10 cellular contexts compared by ENCODE assay signal in the genomic region with DNA sequence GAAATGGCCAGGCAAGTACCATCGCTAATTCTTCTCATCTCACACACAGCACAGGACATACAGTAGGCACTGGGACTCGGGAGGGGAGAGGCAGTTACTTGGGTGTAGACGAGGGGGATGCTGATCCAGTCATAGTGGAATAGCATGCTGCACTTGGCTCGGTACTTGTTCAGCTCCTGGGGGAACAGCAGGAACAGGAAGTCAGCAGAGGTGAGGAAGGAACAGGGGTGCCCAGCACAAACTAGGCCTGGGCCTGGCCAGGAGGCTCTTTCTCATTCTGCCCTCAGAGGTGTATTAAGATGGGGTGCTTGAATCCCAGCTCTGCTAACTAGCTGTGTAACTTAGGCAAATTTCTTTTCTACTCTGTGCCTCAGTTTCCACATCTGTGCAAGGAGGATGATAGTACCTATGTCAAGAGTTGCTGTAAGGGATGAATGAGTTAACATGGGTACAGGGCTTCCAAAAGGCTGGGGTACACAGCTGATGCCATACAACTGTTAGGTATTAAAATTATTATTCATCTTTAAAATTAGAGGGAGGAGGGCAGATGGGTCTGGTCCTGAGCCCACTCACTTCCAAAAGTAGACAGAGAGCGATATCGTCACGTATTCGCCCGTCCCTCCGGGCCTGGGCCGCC. TPM values are rescaled to one million over a fixed set of nuclear protein-coding genes. Genes with fewer than 3 reads are reported as not detected.
A peak's percentile ranks its signal among the peaks of the same experiment; 100 is the strongest.
DNase-seq lines count a peak whose midpoint lies in the region; ATAC-seq, FAIRE-seq and TF ChIP-seq lines count a peak whose summit lies in the region.
"Had no signal": no experiment of that assay in that cellular context is flagged by ENCODE, and none has a peak within 500 bp of the region (broad histone marks: within the 10 kb centered on the region; RNA-seq: fewer than 3 reads in every experiment).

No MANE protein-coding gene starts in this region.

- peak overlapping the region; percentile 72 for H3K4me3 Mint-ChIP-seq in activated T-cell treated with anti-CD3 and anti-CD28 coated beads, Interleukin-2, amount 50 U/mL, for 24 hours

- peak overlapping the region; percentile 90 for H3K4me2 ChIP-seq in GM12878 (ENCODE audit: control insufficient read depth, insufficient read depth)

- H3K4me3 ChIP-seq in GM12878 (peak overlapping the region; percentile 46; the same call in 1 of the 2 replicates), lower lobe of right lung (peak overlapping the region; percentile 59), thyroid gland (replicated peaks in 1 of 3) (peak overlapping the region in 2 of 3 donors; percentile 8 to 33)

- H3K36me3 Mint-ChIP-seq in activated T-cell treated with anti-CD3 and anti-CD28 coated beads, Interleukin-2, amount 50 U/mL, for 24 hours (ENCODE audit: low read depth) = peaks cover 26% of the 10 kb centered on the region

- H3K79me2 ChIP-seq in GM12878 (ENCODE audit: control insufficient read depth, insufficient read depth, low read length) = no peaks in the 10 kb centered on the region; the same call in 1 of the 2 replicates

- no peak for DNase-seq in activated T-cell treated with anti-CD3 and anti-CD28 coated beads, Interleukin-2, amount 50 U/mL, for 24 hours
- DNase-seq in activated T-cell treated with anti-CD3 and anti-CD28 coated beads, Interleukin-2, amount 50 U/mL, for 48 hours = no peak
- DNase-seq in GM12878 (ENCODE audit: low read depth, low spot score) (no peak), lower lobe of right lung (peak; percentile 14), thyroid gland (no peak), NCI-H2227 treated with DMSO at 0.1 percent for 48 hours (lab: John Stamatoyannopoulos, UW) (no peak)
- DNase-seq: AML-193 had no signal

- intact Hi-C loops in GM12878 (cut with micrococcal nuclease; ENCODE audit: unreplicated experiment) = no loop called here
- intact Hi-C loops in lower lobe of right lung (cut with DNase I) = no loop called here
- intact Hi-C loops in thyroid gland (cut with DNase I) = loop anchor here (5.0 to 10.0 kb wide), 2 partner anchors 52 to 61 kb away; no protein-coding TSS in a partner anchor

- POLR2A ChIA-PET in GM12878 (lab: Charles Lee) = interaction anchor here (0.7 to 3.0 kb wide), 4 partner anchors 10 to 63 kb away, joined by 3 to 29 read pairs (median 4); partner anchors contain the start of gene RPS8

- no peak overlapping the region for H3K27ac ChIP-seq in GM12878 (ENCODE audit: control insufficient read depth, insufficient read depth)
- peak overlapping the region; percentile 67 for H3K27ac ChIP-seq in lower lobe of right lung
- H3K27ac ChIP-seq in thyroid gland = peak overlapping the region; percentile 44 to 77 (median 73)
- H3K27ac ChIP-seq: VCaP had no signal

- TF ChIP-seq POLR2A in GM12878 (IDR thresholded peaks at IDR 0.05; ENCODE audit: low read depth, low read length) (no peak), thyroid gland (IDR thresholded peaks at IDR 0.05) (no peak)

- peak overlapping the region; percentile 90 for H3K27ac Mint-ChIP-seq in activated T-cell treated with anti-CD3 and anti-CD28 coated beads, Interleukin-2, amount 50 U/mL, for 24 hours

- H3K27me3 ChIP-seq in GM12878 (replicated peaks in 1 of 2; ENCODE audit: control insufficient read depth in 2 of 2, insufficient read depth in 2 of 2, low read length in 1 of 2) = no peaks in the 10 kb centered on the region
- H3K27me3 ChIP-seq in lower lobe of right lung (ENCODE audit: low read depth) = no peaks in the 10 kb centered on the region
- no peaks in the 10 kb centered on the region for H3K27me3 ChIP-seq in thyroid gland

- peak overlapping the region; percentile 95 for H2AFZ ChIP-seq in GM12878 (ENCODE audit: control insufficient read depth, low read depth, low read length)

- no peaks in the 10 kb centered on the region for H3K9me3 ChIP-seq in GM12878 (replicated peaks; ENCODE audit: control insufficient read depth, insufficient read depth, low read length)
- H3K9me3 ChIP-seq in lower lobe of right lung = no peaks in the 10 kb centered on the region
- H3K9me3 ChIP-seq in thyroid gland = no peaks in the 10 kb centered on the region

- BruUV-seq in GM12878 (replicated peaks; lab: Mats Ljungman, UMichigan) = no TSS peak

- H3K27me3 Mint-ChIP-seq in activated T-cell treated with anti-CD3 and anti-CD28 coated beads, Interleukin-2, amount 50 U/mL, for 24 hours = no peaks in the 10 kb centered on the region

- TF ChIP-seq CTCF in GM12878 (IDR thresholded peaks at IDR 0.05 in 2 of 3, conservative IDR thresholded peaks at IDR 0.05 in 1 of 3; ENCODE audit: control insufficient read depth in 2 of 3, extremely low read depth in 1 of 3, insufficient read depth in 1 of 3, low read depth in 3 of 3, low read length in 3 of 3) (no peak), lower lobe of right lung (IDR thresholded peaks at IDR 0.05) (no peak), thyroid gland (IDR thresholded peaks at IDR 0.05) (no peak)

- in situ Hi-C loops in GM12878 (cut with MboI) = no loop called here

- H3K36me3 ChIP-seq in GM12878 (ENCODE audit: control insufficient read depth in 2 of 2, insufficient read depth in 2 of 2, low read length in 1 of 2) = peaks cover 0 to 12% of the 10 kb centered on the region in 2 experiments; a peak in 2 of 4 replicates
- peaks cover 11% of the 10 kb centered on the region for H3K36me3 ChIP-seq in lower lobe of right lung
- H3K36me3 ChIP-seq in thyroid gland = no peaks in the 10 kb centered on the region

- FAIRE-seq in GM12878 (lab: Jason Lieb, UNC) = no peak

- H3K4me1 Mint-ChIP-seq in activated T-cell treated with anti-CD3 and anti-CD28 coated beads, Interleukin-2, amount 50 U/mL, for 24 hours (ENCODE audit: low read depth) = peaks cover 40% of the 10 kb centered on the region

- CTCF ChIA-PET in GM12878 (lab: Yijun Ruan, JAX) = interaction anchor here (0.6 to 5.2 kb wide), 18 partner anchors 10 to 707 kb away, joined by 3 to 40 read pairs (median 4); partner anchors contain the start of genes PLK3, RNU5D-1, RPS8 and UROD

- H3K4me1 ChIP-seq in GM12878 (ENCODE audit: control insufficient read depth, insufficient read depth, low read length) = peaks cover 30% of the 10 kb centered on the region
- peaks cover 35% of the 10 kb centered on the region for H3K4me1 ChIP-seq in lower lobe of right lung
- H3K4me1 ChIP-seq in thyroid gland = peaks cover 18 to 31% of the 10 kb centered on the region in 2 donors

- no peak for TF ChIP-seq EP300 in GM12878 (IDR thresholded peaks at IDR 0.05; ENCODE audit: borderline replicate concordance in 1 of 2, control insufficient read depth in 1 of 2, low read depth in 2 of 2, low read length in 2 of 2)

- 21% methylated on average over 11 of the region's 11 CpGs for WGBS in GM12878 (ENCODE audit: insufficient coverage, insufficient replicate concordance, low lambda C conversion rate, missing lambda C conversion rate)
- 33 to 65% methylated on average over 6 to 11 of the region's 11 CpGs for WGBS in thyroid gland, 2 donors

- peak overlapping the region; percentile 41; the same call in 1 of the 2 replicates for H3K9ac ChIP-seq in GM12878 (ENCODE audit: control insufficient read depth, insufficient read depth, low read length)

- no peaks in the 10 kb centered on the region; the same call in 1 of the 2 replicates for H4K20me1 ChIP-seq in GM12878 (ENCODE audit: control insufficient read depth, insufficient read depth)

- SMC1A ChIA-PET in GM12878 (lab: Charles Lee; ENCODE audit: uncharacterized antibody, unreplicated experiment) = interaction anchor here (0.9 to 2.5 kb wide), 4 partner anchors 9 to 68 kb away, joined by 3 to 6 read pairs (median 5); partner anchors contain the start of gene RPS8

- RAD21 ChIA-PET in GM12878 (lab: Charles Lee; ENCODE audit: unreplicated experiment) = interaction anchor here (1.2 to 2.8 kb wide), 3 partner anchors 10 to 226 kb away, joined by 4 to 11 read pairs (median 7); partner anchors contain the start of genes HECTD3, RNU5D-1, RPS8 and UROD

- no peak for TF ChIP-seq RAD21 in GM12878 (IDR thresholded peaks at IDR 0.05; ENCODE audit: insufficient read depth, low read depth, low read length)

- no peaks in the 10 kb centered on the region for H3K9me3 Mint-ChIP-seq in activated T-cell treated with anti-CD3 and anti-CD28 coated beads, Interleukin-2, amount 50 U/mL, for 24 hours

- ATAC-seq in GM12878 (no peak; the same call in 2 of the 3 replicates), lower lobe of right lung (no peak), HG02588 (IDR thresholded peaks at IDR 0.05; ENCODE audit: unreplicated experiment) (no peak), GM18498 (IDR thresholded peaks at IDR 0.05; ENCODE audit: unreplicated experiment) (no peak)

RNA-seq across cellular contexts. Expression of gene BEST4, which starts 2.4 kb away (rescaled TPM):
- 0.48 and 0.83 TPM in 2 replicates for total RNA-seq in GM12878 (2013; cell fraction: nucleolus; rRNA removed)
- total RNA-seq in GM12878 (2014; rRNA removed) = 0.65 and 0.85 TPM in 2 replicates
- total RNA-seq in GM12878 (2014; rRNA removed; fragmentation: Illumina TruSeq; extraction: Trizol) = 0.40 and 0.46 TPM in 2 replicates
- total RNA-seq in GM12878 (2021) = 1.3 and 1.5 TPM in 2 replicates
- polyA plus RNA-seq in GM12878 (2011; ENCODE audit: low read depth) = 0.20 TPM
- polyA plus RNA-seq in GM12878 (2011; rRNA removed) = 0.08 TPM in 1 of 2 replicates, not detected in the other
- polyA plus RNA-seq in GM12878 (2011; cell fraction: cytosol; rRNA removed) = 0.03 and 0.16 TPM in 2 replicates
- 0.22 TPM in 2 replicates for polyA plus RNA-seq in GM12878 (2011; cell fraction: nucleus; rRNA removed)
- 0.76 and 1.2 TPM in 2 replicates for polyA plus RNA-seq in GM12878 (2012)
- polyA plus RNA-seq in GM12878 (2014; fragmentation: Illumina TruSeq; extraction: Trizol) = 0.38 and 0.73 TPM in 2 replicates
- polyA plus RNA-seq in GM12878 (2014; fragmentation: Nextera tagmentation; extraction: Ambion mirVana) = under 1 TPM; 0.06 to 0.20 TPM
- polyA plus RNA-seq in GM12878 (2014; rRNA removed) = 0.76 and 0.94 TPM in 2 replicates
- under 1 TPM; 0.43 to 0.98 TPM for polyA plus RNA-seq in GM12878 (2016; fragmentation: Nextera tagmentation; extraction: Ambion mirVana)
- polyA minus RNA-seq in GM12878 (2011; rRNA and poly(A)+ RNA removed) = 0.10 TPM in 1 of 2 replicates, not detected in the other
- not detected in 2 replicates for polyA minus RNA-seq in GM12878 (2011; cell fraction: cytosol; rRNA and poly(A)+ RNA removed)
- polyA minus RNA-seq in GM12878 (2011; cell fraction: nucleus; rRNA and poly(A)+ RNA removed) = 0.19 TPM in 1 of 2 replicates, not detected in the other
- 1.7 TPM for total RNA-seq in lower lobe of right lung
- under 1 TPM in 2 of 4 donors, not detected in 2; 0.42 to 0.56 TPM for total RNA-seq in thyroid gland

RNA-seq across cellular contexts. Expression of gene RPS8, which starts 10.3 kb away (rescaled TPM):
- 330 and 356 TPM in 2 replicates for total RNA-seq in GM12878 (2013; cell fraction: nucleolus; rRNA removed)
- total RNA-seq in GM12878 (2014; rRNA removed) = 3,351 and 3,453 TPM in 2 replicates
- total RNA-seq in GM12878 (2014; rRNA removed; fragmentation: Illumina TruSeq; extraction: Trizol) = 3,065 and 3,117 TPM in 2 replicates
- 3,050 and 3,180 TPM in 2 replicates for total RNA-seq in GM12878 (2021)
- polyA plus RNA-seq in GM12878 (2011; ENCODE audit: low read depth) = 4,615 TPM
- polyA plus RNA-seq in GM12878 (2011; rRNA removed) = 2,404 and 2,482 TPM in 2 replicates
- polyA plus RNA-seq in GM12878 (2011; cell fraction: cytosol; rRNA removed) = 2,295 and 2,366 TPM in 2 replicates
- 751 and 887 TPM in 2 replicates for polyA plus RNA-seq in GM12878 (2011; cell fraction: nucleus; rRNA removed)
- polyA plus RNA-seq in GM12878 (2012) = 3,919 and 4,067 TPM in 2 replicates
- polyA plus RNA-seq in GM12878 (2014; fragmentation: Illumina TruSeq; extraction: Trizol) = 1,912 and 2,704 TPM in 2 replicates
- polyA plus RNA-seq in GM12878 (2014; fragmentation: Nextera tagmentation; extraction: Ambion mirVana) = 1,000 to 10,000 TPM; 2,238 to 3,059 TPM
- 3,141 and 3,461 TPM in 2 replicates for polyA plus RNA-seq in GM12878 (2014; rRNA removed)
- polyA plus RNA-seq in GM12878 (2016; fragmentation: Nextera tagmentation; extraction: Ambion mirVana) = 1,000 to 10,000 TPM; 1,296 to 1,343 TPM
- polyA minus RNA-seq in GM12878 (2011; rRNA and poly(A)+ RNA removed) = 702 and 773 TPM in 2 replicates
- polyA minus RNA-seq in GM12878 (2011; cell fraction: cytosol; rRNA and poly(A)+ RNA removed) = 421 and 433 TPM in 2 replicates
- 155 and 214 TPM in 2 replicates for polyA minus RNA-seq in GM12878 (2011; cell fraction: nucleus; rRNA and poly(A)+ RNA removed)
- 1,341 TPM for total RNA-seq in lower lobe of right lung
- 1,000 to 10,000 TPM; 1,167 to 2,709 (median 1,595) TPM for total RNA-seq in thyroid gland

RNA-seq across cellular contexts. Expression of gene PLK3, which starts 14.6 kb away (rescaled TPM):
- 46.1 and 49.0 TPM in 2 replicates for total RNA-seq in GM12878 (2013; cell fraction: nucleolus; rRNA removed)
- 19.9 and 23.1 TPM in 2 replicates for total RNA-seq in GM12878 (2014; rRNA removed)
- 8.1 and 9.0 TPM in 2 replicates for total RNA-seq in GM12878 (2014; rRNA removed; fragmentation: Illumina TruSeq; extraction: Trizol)
- 16.5 and 20.9 TPM in 2 replicates for total RNA-seq in GM12878 (2021)
- 5.7 TPM for polyA plus RNA-seq in GM12878 (2011; ENCODE audit: low read depth)
- polyA plus RNA-seq in GM12878 (2011; rRNA removed) = 6.4 and 11.6 TPM in 2 replicates
- 15.5 and 18.4 TPM in 2 replicates for polyA plus RNA-seq in GM12878 (2011; cell fraction: cytosol; rRNA removed)
- polyA plus RNA-seq in GM12878 (2011; cell fraction: nucleus; rRNA removed) = 86.8 and 98.6 TPM in 2 replicates
- 12.9 and 13.7 TPM in 2 replicates for polyA plus RNA-seq in GM12878 (2012)
- polyA plus RNA-seq in GM12878 (2014; fragmentation: Illumina TruSeq; extraction: Trizol) = 5.4 and 9.3 TPM in 2 replicates
- polyA plus RNA-seq in GM12878 (2014; fragmentation: Nextera tagmentation; extraction: Ambion mirVana) = 1 to 10 TPM; 1.5 to 1.9 TPM
- polyA plus RNA-seq in GM12878 (2014; rRNA removed) = 23.2 and 29.2 TPM in 2 replicates
- 10 to 100 TPM; 12.5 to 17.5 TPM for polyA plus RNA-seq in GM12878 (2016; fragmentation: Nextera tagmentation; extraction: Ambion mirVana)
- polyA minus RNA-seq in GM12878 (2011; rRNA and poly(A)+ RNA removed) = 10.7 and 18.8 TPM in 2 replicates
- 7.9 and 8.8 TPM in 2 replicates for polyA minus RNA-seq in GM12878 (2011; cell fraction: cytosol; rRNA and poly(A)+ RNA removed)
- polyA minus RNA-seq in GM12878 (2011; cell fraction: nucleus; rRNA and poly(A)+ RNA removed) = 30.6 and 52.9 TPM in 2 replicates
- 27.7 TPM for total RNA-seq in lower lobe of right lung
- 10 to 100 TPM in 3 of 4 donors, 1 to 10 TPM in 1; 7.4 to 18.4 (median 13.6) TPM for total RNA-seq in thyroid gland

RNA-seq across cellular contexts. Expression of gene DYNLT4, which starts 21.5 kb away (rescaled TPM):
- total RNA-seq in GM12878 (2013; cell fraction: nucleolus; rRNA removed) = 1.3 TPM in 1 of 2 replicates, not detected in the other
- total RNA-seq in GM12878 (2014; rRNA removed) (not detected in 2 replicates), GM12878 (2014; rRNA removed; fragmentation: Illumina TruSeq; extraction: Trizol) (not detected in 2 replicates), GM12878 (2021) (0.28 and 0.45 TPM in 2 replicates), lower lobe of right lung (5.2 TPM), thyroid gland (1 to 10 TPM in 1 of 4 donors, under 1 TPM in 1, not detected in 2; 0.67 to 1.0 TPM)
- polyA plus RNA-seq in GM12878 (2011; ENCODE audit: low read depth) = not detected
- polyA plus RNA-seq in GM12878 (2011; rRNA removed) (not detected in 2 replicates), GM12878 (2014; fragmentation: Illumina TruSeq; extraction: Trizol) (not detected in 2 replicates), GM12878 (2014; fragmentation: Nextera tagmentation; extraction: Ambion mirVana) (not detected), GM12878 (2014; rRNA removed) (not detected in 2 replicates), GM12878 (2016; fragmentation: Nextera tagmentation; extraction: Ambion mirVana) (under 1 TPM in 1 of 2 experiments, not detected in 1; 0.23 TPM)
- 0.10 TPM in 1 of 2 replicates, not detected in the other for polyA plus RNA-seq in GM12878 (2011; cell fraction: cytosol; rRNA removed)
- polyA plus RNA-seq in GM12878 (2011; cell fraction: nucleus; rRNA removed) = 0.22 TPM in 1 of 2 replicates, not detected in the other
- polyA plus RNA-seq in GM12878 (2012) = not detected in 2 replicates
- not detected in 2 replicates for polyA minus RNA-seq in GM12878 (2011; rRNA and poly(A)+ RNA removed)
- polyA minus RNA-seq in GM12878 (2011; cell fraction: cytosol; rRNA and poly(A)+ RNA removed) = not detected in 2 replicates
- polyA minus RNA-seq in GM12878 (2011; cell fraction: nucleus; rRNA and poly(A)+ RNA removed) = 0.57 and 0.60 TPM in 2 replicates

RNA-seq across cellular contexts. Expression of gene BTBD19, which starts 22.7 kb away (rescaled TPM):
- 3.8 and 5.1 TPM in 2 replicates for total RNA-seq in GM12878 (2013; cell fraction: nucleolus; rRNA removed)
- total RNA-seq in GM12878 (2014; rRNA removed) = 0.44 and 1.1 TPM in 2 replicates
- total RNA-seq in GM12878 (2014; rRNA removed; fragmentation: Illumina TruSeq; extraction: Trizol) = 0.18 and 0.45 TPM in 2 replicates
- 1.6 and 2.7 TPM in 2 replicates for total RNA-seq in GM12878 (2021)
- polyA plus RNA-seq in GM12878 (2011; ENCODE audit: low read depth) = 0.41 TPM
- polyA plus RNA-seq in GM12878 (2011; rRNA removed) = 0.30 and 0.67 TPM in 2 replicates
- 0.89 and 1.0 TPM in 2 replicates for polyA plus RNA-seq in GM12878 (2011; cell fraction: cytosol; rRNA removed)
- 3.0 and 3.1 TPM in 2 replicates for polyA plus RNA-seq in GM12878 (2011; cell fraction: nucleus; rRNA removed)
- 0.63 and 1.0 TPM in 2 replicates for polyA plus RNA-seq in GM12878 (2012)
- 0.29 and 0.37 TPM in 2 replicates for polyA plus RNA-seq in GM12878 (2014; fragmentation: Illumina TruSeq; extraction: Trizol)
- under 1 TPM; 0.13 to 0.40 TPM for polyA plus RNA-seq in GM12878 (2014; fragmentation: Nextera tagmentation; extraction: Ambion mirVana)
- polyA plus RNA-seq in GM12878 (2014; rRNA removed) = 1.0 and 3.0 TPM in 2 replicates
- polyA plus RNA-seq in GM12878 (2016; fragmentation: Nextera tagmentation; extraction: Ambion mirVana) = under 1 TPM; 0.18 to 0.23 TPM
- polyA minus RNA-seq in GM12878 (2011; rRNA and poly(A)+ RNA removed) = 0.80 and 1.2 TPM in 2 replicates
- 1.1 TPM in 1 of 2 replicates, not detected in the other for polyA minus RNA-seq in GM12878 (2011; cell fraction: cytosol; rRNA and poly(A)+ RNA removed)
- 1.6 and 3.2 TPM in 2 replicates for polyA minus RNA-seq in GM12878 (2011; cell fraction: nucleus; rRNA and poly(A)+ RNA removed)
- total RNA-seq in lower lobe of right lung = 8.7 TPM
- total RNA-seq in thyroid gland = 10 to 100 TPM in 2 of 4 donors, 1 to 10 TPM in 2; 7.3 to 14.9 (median 9.2) TPM
